In the genomic region with DNA sequence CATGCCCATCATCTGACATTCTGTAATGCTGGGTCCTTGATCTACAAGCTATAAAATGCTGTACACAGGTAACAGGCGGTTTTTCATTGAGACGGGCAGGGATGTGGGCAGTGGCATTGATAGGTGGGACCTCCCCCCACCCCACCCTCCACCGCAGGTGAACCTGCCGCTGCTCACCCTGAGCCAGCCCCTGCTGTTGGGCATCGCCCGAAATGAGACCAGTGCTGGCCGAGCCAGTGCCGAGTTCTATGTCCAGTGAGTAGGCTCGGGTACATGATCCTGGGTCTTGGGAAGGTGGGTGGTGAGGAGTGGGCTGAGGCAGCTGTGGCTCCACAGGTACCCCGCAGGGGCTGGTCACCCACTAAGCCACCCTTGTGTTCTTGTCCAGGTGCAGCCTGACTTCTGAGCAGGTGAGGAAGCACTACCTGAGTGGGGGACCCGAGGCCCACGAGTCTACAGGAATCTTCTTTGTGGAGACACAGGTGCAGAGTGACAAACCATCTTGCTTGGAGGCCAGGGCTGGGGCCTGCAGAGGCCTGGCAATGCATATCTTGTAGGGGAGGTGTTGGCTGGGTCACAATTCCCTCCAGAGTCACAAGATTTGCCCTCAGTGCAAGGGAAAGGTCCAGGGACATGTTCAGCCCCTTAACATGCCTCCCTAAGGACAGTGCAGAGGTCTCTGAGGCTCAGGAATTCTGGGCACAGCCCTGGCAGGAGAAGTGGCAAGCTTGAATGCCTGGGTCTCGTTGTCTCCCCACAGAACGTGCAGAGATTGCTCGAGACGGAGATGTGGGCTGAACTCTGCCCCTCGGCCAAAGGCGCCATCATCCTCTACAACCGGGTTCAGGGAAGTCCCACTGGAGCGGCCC, we compare ENCODE assay signal across 8 cellular contexts. TPM values are rescaled to one million over a fixed set of nuclear protein-coding genes. Genes with fewer than 3 reads are reported as not detected.
A peak's percentile ranks its signal among the peaks of the same experiment; 100 is the strongest.
DNase-seq lines count a peak whose midpoint lies in the region; ATAC-seq, FAIRE-seq and TF ChIP-seq lines count a peak whose summit lies in the region.

No MANE protein-coding gene starts in this region.

- H3K27ac Mint-ChIP-seq in naive thymus-derived CD4-positive, alpha-beta T cell: peak overlapping the region; percentile 46 to 96 (median 92)

- peaks cover 7% of the 10 kb centered on the region for H3K36me3 ChIP-seq in KOPT-K1 (ENCODE audit: insufficient read depth, low read length)
- no peaks in the 10 kb centered on the region for H3K36me3 ChIP-seq in naive thymus-derived CD4-positive, alpha-beta T cell (ENCODE audit: control insufficient read depth in 2 of 3, insufficient read depth in 3 of 3, low read length in 3 of 3)

- no peak for DNase-seq in A549 (ENCODE audit: low read depth in 1 of 2, low spot score in 1 of 2)
- no peak for DNase-seq in naive thymus-derived CD4-positive, alpha-beta T cell
- DNase-seq in EL: no peak
- DNase-seq in NCI-H2196 treated with DMSO at 0.1 percent for 48 hours (lab: John Stamatoyannopoulos, UW; ENCODE audit: unreplicated experiment): no peak

- H3K4me1 ChIP-seq in A549: peaks cover 48% of the 10 kb centered on the region
- peaks cover 30 to 45% of the 10 kb centered on the region in 2 donors for H3K4me1 ChIP-seq in naive thymus-derived CD4-positive, alpha-beta T cell (ENCODE audit: control insufficient read depth in 2 of 2, insufficient read depth in 2 of 2, low read length in 2 of 2)

- no peak for TF ChIP-seq EP300 in A549 (IDR thresholded peaks at IDR 0.05)

- no peak for TF ChIP-seq CTCF in A549 (IDR thresholded peaks at IDR 0.05)

- CTCF ChIA-PET in A549 (lab: Yijun Ruan, JAX): interaction anchor here (19.9 kb wide), 1 partner anchor 26 kb away, joined by 254 read pairs; the partner anchor contains the start of gene FERMT3
- CTCF ChIA-PET in naive thymus-derived CD4-positive, alpha-beta T cell (lab: Charles Lee): interaction anchor here (0.7 to 0.8 kb wide), 2 partner anchors 41 to 75 kb away, joined by 3 to 6 read pairs; partner anchors contain the start of gene ESRRA

- TF ChIP-seq POLR2A in A549 (IDR thresholded peaks at IDR 0.05; ENCODE audit: low read length): no peak

- H3K27me3 Mint-ChIP-seq in naive thymus-derived CD4-positive, alpha-beta T cell: no peaks in the 10 kb centered on the region

- peak overlapping the region in 1 of 2 experiments; percentile 94; a peak in 3 of 6 replicates for H3K27ac ChIP-seq in A549
- peak overlapping the region; percentile 60 for H3K27ac ChIP-seq in KOPT-K1 (ENCODE audit: low read depth, low read length, poor library complexity, severe bottlenecking)
- peak overlapping the region; percentile 91 for H3K27ac ChIP-seq in cingulate gyrus (ENCODE audit: low read depth, low read length)
- H3K27ac ChIP-seq in naive thymus-derived CD4-positive, alpha-beta T cell (ENCODE audit: low read depth, low read length): peak overlapping the region; percentile 83

- ATAC-seq in A549 (no peak), GM21390 (IDR thresholded peaks at IDR 0.05; ENCODE audit: unreplicated experiment) (no peak), HG02610 (IDR thresholded peaks at IDR 0.05; ENCODE audit: unreplicated experiment) (no peak)
- ATAC-seq in naive thymus-derived CD4-positive, alpha-beta T cell: no peak

- no peak for FAIRE-seq in A549 (lab: Jason Lieb, UNC)

- 78% methylated on average over 13 of the region's 20 CpGs for WGBS in A549 (ENCODE audit: missing lambda C conversion rate)

- no peaks in the 10 kb centered on the region for H3K36me3 Mint-ChIP-seq in naive thymus-derived CD4-positive, alpha-beta T cell

- H3K4me2 ChIP-seq in A549: peak overlapping the region; percentile 98

- no peak overlapping the region; the same call in 2 of the 3 replicates for H3K4me3 ChIP-seq in A549
- H3K4me3 ChIP-seq in naive thymus-derived CD4-positive, alpha-beta T cell (ENCODE audit: low read length): peak overlapping the region; percentile 79

- H3K9me3 Mint-ChIP-seq in naive thymus-derived CD4-positive, alpha-beta T cell: no peaks in the 10 kb centered on the region

- no peak for TF ChIP-seq RAD21 in A549 (conservative IDR thresholded peaks at IDR 0.05 in 1 of 2, IDR thresholded peaks at IDR 0.05 in 1 of 2)

- H3K9me3 ChIP-seq in A549: no peaks in the 10 kb centered on the region
- H3K9me3 ChIP-seq in KOPT-K1 (ENCODE audit: insufficient read depth, low read length, poor library complexity, severe bottlenecking): no peaks in the 10 kb centered on the region
- H3K9me3 ChIP-seq in naive thymus-derived CD4-positive, alpha-beta T cell (ENCODE audit: control insufficient read depth in 2 of 3, low read length in 3 of 3): no peaks in the 10 kb centered on the region

- H3K27me3 ChIP-seq in naive thymus-derived CD4-positive, alpha-beta T cell (ENCODE audit: control insufficient read depth in 2 of 2, insufficient read depth in 2 of 2, low read length in 2 of 2): no peaks in the 10 kb centered on the region

- intact Hi-C loops in naive thymus-derived CD4-positive, alpha-beta T cell (cut with micrococcal nuclease): no loop called here

- H3K4me3 Mint-ChIP-seq in naive thymus-derived CD4-positive, alpha-beta T cell: peak overlapping the region; percentile 88 to 96 (median 90)

- H3K4me1 Mint-ChIP-seq in naive thymus-derived CD4-positive, alpha-beta T cell: peaks cover 23 to 75% (median 57%) of the 10 kb centered on the region in 7 donors

- POLR2A ChIA-PET in A549 (lab: Yijun Ruan, JAX): interaction anchor here (1.0 kb wide), 1 partner anchor 12 kb away, joined by 5 read pairs; the partner anchor contains the start of gene FKBP2
- POLR2A ChIA-PET in naive thymus-derived CD4-positive, alpha-beta T cell (lab: Charles Lee): interaction anchor here (0.6 to 8.3 kb wide), 9 partner anchors 12 to 74 kb away, joined by 3 to 94 read pairs (median 4); partner anchors contain the start of genes FERMT3, FKBP2 and STIP1

TF ChIP-seq in A549, 52 proteins besides CTCF, POLR2A, EP300 and RAD21:
- TF ChIP-seq NR3C1 (IDR thresholded peaks at IDR 0.05): no peak
- TF ChIP-seq POLR2AphosphoS2 (conservative IDR thresholded peaks at IDR 0.05; ENCODE audit: low read length): no peak
- TF ChIP-seq MYC (IDR thresholded peaks at IDR 0.05; ENCODE audit: borderline replicate concordance, low read length): no peak
- TF ChIP-seq FOSB (CRISPR knock-in tag; IDR thresholded peaks at IDR 0.05): no peak
- TF ChIP-seq, protein P1, sequence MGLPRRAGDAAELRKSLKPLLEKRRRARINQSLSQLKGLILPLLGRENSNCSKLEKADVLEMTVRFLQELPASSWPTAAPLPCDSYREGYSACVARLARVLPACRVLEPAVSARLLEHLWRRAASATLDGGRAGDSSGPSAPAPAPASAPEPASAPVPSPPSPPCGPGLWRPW (IDR thresholded peaks at IDR 0.05): no peak
- TF ChIP-seq NFE2L2 (conservative IDR thresholded peaks at IDR 0.05; ENCODE audit: low read length): no peak
- no peak for TF ChIP-seq GATA3 (IDR thresholded peaks at IDR 0.05; ENCODE audit: borderline replicate concordance)
- TF ChIP-seq SREBF2 (IDR thresholded peaks at IDR 0.05): no peak
- TF ChIP-seq ESRRA (IDR thresholded peaks at IDR 0.05; ENCODE audit: borderline replicate concordance, low read length): no peak
- TF ChIP-seq ZSCAN20 (CRISPR knock-in tag; IDR thresholded peaks at IDR 0.05): no peak

RNA-seq across cellular contexts. Expression of gene DNAJC4, which starts 1.0 kb away (rescaled TPM):
- polyA plus RNA-seq in A549 (2011; rRNA removed) (8.9 and 9.8 TPM in 2 replicates), A549 (2017; fragmentation: RNase III; extraction: RNeasy Plus Mini Kit Qiagen cat#74134 plus additional on column Dnase treatment) (12.6 to 16.6 TPM (median 16.2 TPM) in 3 replicates)
- 10.6 and 16.8 TPM in 2 replicates for polyA plus RNA-seq in A549 (2012; cell fraction: cytosol; rRNA removed)
- polyA plus RNA-seq in A549 (2012; cell fraction: nucleus; rRNA removed): 21.2 and 25.0 TPM in 2 replicates
- 6.9 and 10.5 TPM in 2 replicates for polyA minus RNA-seq in A549 (2011; rRNA and poly(A)+ RNA removed)
- total RNA-seq in naive thymus-derived CD4-positive, alpha-beta T cell: 10 to 100 TPM; 39.3 to 61.7 (median 47.4) TPM
- 10 to 100 TPM; 24.3 to 26.7 TPM for polyA plus RNA-seq in naive thymus-derived CD4-positive, alpha-beta T cell

RNA-seq across cellular contexts. Expression of gene NUDT22, which starts 3.2 kb away (rescaled TPM):
- polyA plus RNA-seq in A549 (2011; rRNA removed) (21.5 and 21.7 TPM in 2 replicates), A549 (2017; fragmentation: RNase III; extraction: RNeasy Plus Mini Kit Qiagen cat#74134 plus additional on column Dnase treatment) (25.7 to 33.2 TPM (median 33.1 TPM) in 3 replicates)
- 42.0 and 52.4 TPM in 2 replicates for polyA plus RNA-seq in A549 (2012; cell fraction: cytosol; rRNA removed)
- 73.1 and 89.7 TPM in 2 replicates for polyA plus RNA-seq in A549 (2012; cell fraction: nucleus; rRNA removed)
- polyA minus RNA-seq in A549 (2011; rRNA and poly(A)+ RNA removed): 15.2 and 16.5 TPM in 2 replicates
- total RNA-seq in naive thymus-derived CD4-positive, alpha-beta T cell: 10 to 100 TPM; 47.8 to 94.0 (median 78.3) TPM
- polyA plus RNA-seq in naive thymus-derived CD4-positive, alpha-beta T cell: 10 to 100 TPM; 40.7 to 51.2 TPM

RNA-seq across cellular contexts. Expression of gene TRPT1, which starts 3.3 kb away (rescaled TPM):
- 18.6 and 25.2 TPM in 2 replicates for polyA plus RNA-seq in A549 (2011; rRNA removed)
- 31.3 and 36.3 TPM in 2 replicates for polyA plus RNA-seq in A549 (2012; cell fraction: cytosol; rRNA removed)
- polyA plus RNA-seq in A549 (2012; cell fraction: nucleus; rRNA removed): 59.6 and 75.7 TPM in 2 replicates
- 24.2 to 28.5 TPM (median 26.1 TPM) in 3 replicates for polyA plus RNA-seq in A549 (2017; fragmentation: RNase III; extraction: RNeasy Plus Mini Kit Qiagen cat#74134 plus additional on column Dnase treatment)
- 26.9 and 27.9 TPM in 2 replicates for polyA minus RNA-seq in A549 (2011; rRNA and poly(A)+ RNA removed)
- 10 to 100 TPM; 24.0 to 53.0 (median 27.2) TPM for total RNA-seq in naive thymus-derived CD4-positive, alpha-beta T cell
- polyA plus RNA-seq in naive thymus-derived CD4-positive, alpha-beta T cell: 10 to 100 TPM; 50.0 to 53.7 TPM

RNA-seq across cellular contexts. Expression of gene VEGFB, which starts 5.1 kb away (rescaled TPM):
- polyA plus RNA-seq in A549 (2011; rRNA removed): 6.8 and 10.9 TPM in 2 replicates
- 21.9 and 26.1 TPM in 2 replicates for polyA plus RNA-seq in A549 (2012; cell fraction: cytosol; rRNA removed)
- 10.8 and 17.3 TPM in 2 replicates for polyA plus RNA-seq in A549 (2012; cell fraction: nucleus; rRNA removed)
- 24.6 to 26.7 TPM (median 26.5 TPM) in 3 replicates for polyA plus RNA-seq in A549 (2017; fragmentation: RNase III; extraction: RNeasy Plus Mini Kit Qiagen cat#74134 plus additional on column Dnase treatment)
- polyA minus RNA-seq in A549 (2011; rRNA and poly(A)+ RNA removed): 7.2 and 9.9 TPM in 2 replicates
- total RNA-seq in naive thymus-derived CD4-positive, alpha-beta T cell: 10 to 100 TPM; 30.6 to 99.5 (median 88.0) TPM
- polyA plus RNA-seq in naive thymus-derived CD4-positive, alpha-beta T cell: 10 to 100 TPM; 12.9 to 15.3 TPM

RNA-seq across cellular contexts. Expression of gene FKBP2, which starts 11.6 kb away (rescaled TPM):
- 40.5 and 41.4 TPM in 2 replicates for polyA plus RNA-seq in A549 (2011; rRNA removed)
- polyA plus RNA-seq in A549 (2012; cell fraction: cytosol; rRNA removed): 114 and 125 TPM in 2 replicates
- polyA plus RNA-seq in A549 (2012; cell fraction: nucleus; rRNA removed): 54.1 and 55.7 TPM in 2 replicates
- 131 to 142 TPM (median 136 TPM) in 3 replicates for polyA plus RNA-seq in A549 (2017; fragmentation: RNase III; extraction: RNeasy Plus Mini Kit Qiagen cat#74134 plus additional on column Dnase treatment)
- polyA minus RNA-seq in A549 (2011; rRNA and poly(A)+ RNA removed): 27.7 and 31.9 TPM in 2 replicates
- total RNA-seq in naive thymus-derived CD4-positive, alpha-beta T cell: 10 to 100 TPM; 20.3 to 46.6 (median 33.5) TPM
- 10 to 100 TPM; 61.8 to 81.4 TPM for polyA plus RNA-seq in naive thymus-derived CD4-positive, alpha-beta T cell
